Comparison of ENCODE assay signal across 8 cellular contexts in the genomic region with DNA sequence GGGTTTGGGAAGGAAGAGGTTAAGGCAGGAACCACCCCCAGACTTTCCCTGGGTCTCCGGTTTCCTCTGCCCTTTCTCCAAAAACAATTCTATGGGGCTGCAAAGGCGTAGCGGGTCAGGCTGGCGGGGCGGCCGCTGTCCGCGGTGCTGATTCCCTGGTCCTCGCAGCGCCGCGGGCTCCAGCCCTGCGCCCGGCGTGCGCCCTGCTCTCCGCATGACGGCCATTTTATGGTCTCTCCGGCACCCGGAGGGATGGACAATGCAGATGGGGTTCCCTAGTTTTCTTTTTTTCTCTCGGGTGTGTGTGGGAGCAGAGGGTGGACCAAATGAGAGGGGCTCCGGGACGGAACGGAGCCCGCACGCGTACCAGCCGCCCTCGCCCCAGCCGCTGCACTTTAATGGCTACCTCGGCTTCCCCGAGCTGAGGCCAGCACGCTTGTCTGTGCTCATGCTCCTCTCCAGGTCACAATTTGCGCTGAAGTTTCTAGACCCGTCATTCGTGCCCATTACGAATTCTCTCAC. TPM values are rescaled to one million over a fixed set of nuclear protein-coding genes. Genes with fewer than 3 reads are reported as not detected.
DNase-seq lines count a peak whose midpoint lies in the region; ATAC-seq, FAIRE-seq and TF ChIP-seq lines count a peak whose summit lies in the region.

No MANE protein-coding gene starts in this region.

- TF ChIP-seq CTCF in D721Med (IDR thresholded peaks at IDR 0.05; ENCODE audit: insufficient read depth, missing control alignments) (no peak), bronchial epithelial cell (IDR thresholded peaks at IDR 0.05; ENCODE audit: insufficient read depth, low read length, severe bottlenecking) (no peak)
- no peak for TF ChIP-seq CTCF in CD8-positive, alpha-beta T cell (IDR thresholded peaks at IDR 0.05)

- POLR2A ChIA-PET in CD8-positive, alpha-beta T cell (lab: Charles Lee) = no interaction called here

- DNase-seq in D721Med (ENCODE audit: insufficient read length, low spot score) (peak; percentile 39), bronchial epithelial cell (ENCODE audit: low read depth) (peak; percentile 3), kidney tubule cell (ENCODE audit: low spot score) (peak; percentile 35), H4 (ENCODE audit: low spot score) (no peak)
- no peak for DNase-seq in CD8-positive, alpha-beta T cell
- no peak for DNase-seq in T-helper 2 cell treated with Interferon-gamma antibody and Interleukin-4, amounts not matched to agents 5 μg/mL and 100 μg/mL, for 36 hours (ENCODE audit: low spot score)
- DNase-seq in activated naive CD4-positive, alpha-beta T cell treated with Interleukin-2 at 50 U/mL for 16 hours = no peak

- CTCF ChIA-PET in CD8-positive, alpha-beta T cell (lab: Charles Lee) = no interaction called here

- H3K27ac Mint-ChIP-seq in CD8-positive, alpha-beta T cell = no peak overlapping the region
- no peak overlapping the region for H3K27ac Mint-ChIP-seq in T-helper 2 cell treated with Interferon-gamma antibody and Interleukin-4, amounts not matched to agents 5 μg/mL and 100 μg/mL, for 36 hours

- no peaks in the 10 kb centered on the region for H3K36me3 Mint-ChIP-seq in CD8-positive, alpha-beta T cell
- no peaks in the 10 kb centered on the region for H3K36me3 Mint-ChIP-seq in T-helper 2 cell treated with Interferon-gamma antibody and Interleukin-4, amounts not matched to agents 5 μg/mL and 100 μg/mL, for 36 hours (ENCODE audit: low read depth)

- peak overlapping the region; percentile 76 for H3K4me3 ChIP-seq in HUES64 (ENCODE audit: low read length)
- no peak overlapping the region for H3K4me3 ChIP-seq in bronchial epithelial cell (ENCODE audit: low read depth, low read length)
- no peak overlapping the region for H3K4me3 ChIP-seq in CD8-positive, alpha-beta T cell (ENCODE audit: low read depth, low read length)

- WGBS in HUES64 = under 1% methylated on average over 37 of the region's 37 CpGs

- H3K9ac ChIP-seq in HUES64 (ENCODE audit: low read depth, low read length) = peak overlapping the region; percentile 60

- H3K27me3 Mint-ChIP-seq in CD8-positive, alpha-beta T cell (ENCODE audit: low read depth) = peaks cover 55% of the 10 kb centered on the region
- H3K27me3 Mint-ChIP-seq in T-helper 2 cell treated with Interferon-gamma antibody and Interleukin-4, amounts not matched to agents 5 μg/mL and 100 μg/mL, for 36 hours (ENCODE audit: low read depth) = peaks cover 45% of the 10 kb centered on the region

- intact Hi-C loops in CD8-positive, alpha-beta T cell (cut with DNase I, micrococcal nuclease) = no loop called here

- FAIRE-seq in D721Med (lab: Jason Lieb, UNC) (no peak), bronchial epithelial cell (lab: Jason Lieb, UNC) (no peak)

- no peaks in the 10 kb centered on the region for H3K36me3 ChIP-seq in HUES64 (ENCODE audit: insufficient read depth, low read length)
- H3K36me3 ChIP-seq in bronchial epithelial cell (ENCODE audit: control insufficient read depth, insufficient read depth, low read length) = no peaks in the 10 kb centered on the region
- H3K36me3 ChIP-seq in CD8-positive, alpha-beta T cell (ENCODE audit: insufficient read depth, low read length) = no peaks in the 10 kb centered on the region

- peak overlapping the region; percentile 24; the same call in 1 of the 2 replicates for H3K27ac ChIP-seq in HUES64 (ENCODE audit: low read depth, low read length)
- no peak overlapping the region for H3K27ac ChIP-seq in CD8-positive, alpha-beta T cell (ENCODE audit: low read depth, low read length)

- peaks cover 42% of the 10 kb centered on the region for H3K27me3 ChIP-seq in HUES64 (ENCODE audit: insufficient read depth, low read length)
- H3K27me3 ChIP-seq in bronchial epithelial cell (ENCODE audit: control insufficient read depth, insufficient read depth, low read length) = peaks cover 13% of the 10 kb centered on the region
- H3K27me3 ChIP-seq in CD8-positive, alpha-beta T cell (ENCODE audit: insufficient read depth, low read length) = peaks cover 7% of the 10 kb centered on the region

- no peaks in the 10 kb centered on the region for H3K9me3 Mint-ChIP-seq in CD8-positive, alpha-beta T cell
- H3K9me3 Mint-ChIP-seq in T-helper 2 cell treated with Interferon-gamma antibody and Interleukin-4, amounts not matched to agents 5 μg/mL and 100 μg/mL, for 36 hours = no peaks in the 10 kb centered on the region

- H3K4me1 Mint-ChIP-seq in CD8-positive, alpha-beta T cell (ENCODE audit: low read depth) = no peaks in the 10 kb centered on the region
- no peaks in the 10 kb centered on the region for H3K4me1 Mint-ChIP-seq in T-helper 2 cell treated with Interferon-gamma antibody and Interleukin-4, amounts not matched to agents 5 μg/mL and 100 μg/mL, for 36 hours (ENCODE audit: low read depth)

- H3K4me3 Mint-ChIP-seq in CD8-positive, alpha-beta T cell = no peak overlapping the region
- H3K4me3 Mint-ChIP-seq in T-helper 2 cell treated with Interferon-gamma antibody and Interleukin-4, amounts not matched to agents 5 μg/mL and 100 μg/mL, for 36 hours = no peak overlapping the region

- peaks cover 8% of the 10 kb centered on the region; the same call in 1 of the 2 replicates for H3K4me1 ChIP-seq in HUES64 (ENCODE audit: insufficient read depth, low read length)
- no peaks in the 10 kb centered on the region for H3K4me1 ChIP-seq in CD8-positive, alpha-beta T cell (ENCODE audit: insufficient read depth, low read length)

- ATAC-seq in CD8-positive, alpha-beta T cell = no peak

- no peaks in the 10 kb centered on the region for H3K9me3 ChIP-seq in HUES64 (ENCODE audit: insufficient read depth, low read depth, low read length)
- H3K9me3 ChIP-seq in CD8-positive, alpha-beta T cell (ENCODE audit: low read length) = no peaks in the 10 kb centered on the region

RNA-seq across cellular contexts. Expression of gene ST8SIA3, which starts 1.6 kb away (rescaled TPM):
- polyA plus RNA-seq in HUES64 (2013, experiment 1 of 2) = 3.4 TPM
- 3.9 TPM for polyA plus RNA-seq in HUES64 (2013, experiment 2 of 2)
- not detected in 2 replicates for total RNA-seq in bronchial epithelial cell
- total RNA-seq in CD8-positive, alpha-beta T cell = not detected
- not detected in 2 replicates for total RNA-seq in H4 (2014; rRNA removed; shearing (Covaris generic))

Comparison
In these comparisons a context has a peak if more than half of its experiments do, and no peak if none do; other contexts are left out.
1. DNase-seq: peak in D721Med (single experiment), bronchial epithelial cell (single experiment) and kidney tubule cell (single experiment); none in CD8-positive, alpha-beta T cell (0 of 7), H4 (single experiment), T-helper 2 cell treated with Interferon-gamma antibody and Interleukin-4, amounts not matched to agents 5 μg/mL and 100 μg/mL, for 36 hours (single experiment) and activated naive CD4-positive, alpha-beta T cell treated with Interleukin-2 at 50 U/mL for 16 hours (single experiment).